ENCODE assay signal across 26 cellular contexts in the genomic region with DNA sequence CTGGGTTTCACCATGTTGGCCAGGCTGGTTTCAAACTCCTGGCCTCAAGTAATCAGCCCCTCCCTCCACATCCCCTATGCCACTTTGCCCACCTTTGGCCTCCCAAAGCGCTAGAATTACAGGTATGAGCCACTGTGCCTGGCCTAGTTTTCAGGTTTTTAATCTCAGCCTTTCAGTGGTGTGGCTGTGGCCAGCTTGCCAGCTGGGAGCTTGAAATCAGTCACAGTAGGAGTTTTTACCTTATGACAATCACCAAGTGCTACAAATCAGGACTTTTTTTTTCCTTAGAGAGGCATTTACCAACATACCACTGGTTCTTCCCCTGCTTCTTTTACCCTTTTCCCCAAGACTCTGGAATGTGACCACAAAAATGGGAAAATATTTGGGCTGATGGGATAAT. TPM values are rescaled to one million over a fixed set of nuclear protein-coding genes. Genes with fewer than 3 reads are reported as not detected.
"Had no signal": no experiment of that assay in that cellular context is flagged by ENCODE, and none has a peak within 500 bp of the region (broad histone marks: within the 10 kb centered on the region; RNA-seq: fewer than 3 reads in every experiment).

No MANE protein-coding gene starts in this region.

- FAIRE-seq: endothelial cell of umbilical vein, keratinocyte had no signal

- ATAC-seq: left lobe of liver; mucosa of descending colon; naive thymus-derived CD4-positive, alpha-beta T cell; sciatic nerve; stimulated activated effector memory CD8-positive, alpha-beta T cell treated with anti-CD3 and anti-CD28 coated beads, Interleukin-12 subunit alpha, Interleukin-12 subunit beta, amount 100 ng/mL, for 72 hours had no signal

- H3K4me3 ChIP-seq: coronary artery, esophagus squamous epithelium, mucosa of descending colon, neural progenitor cell, prostate gland, right atrium auricular region, stomach, thyroid gland had no signal

- H3K27me3 ChIP-seq: esophagus squamous epithelium, right atrium auricular region, stomach, thyroid gland had no signal

- H3K4me1 Mint-ChIP-seq: naive thymus-derived CD4-positive, alpha-beta T cell; nephron; neural progenitor cell; stimulated activated effector memory CD8-positive, alpha-beta T cell treated with anti-CD3 and anti-CD28 coated beads, Interleukin-12 subunit alpha, Interleukin-12 subunit beta, amount 100 ng/mL, for 72 hours had no signal

- DNase-seq: dermis blood vessel endothelial cell; effector memory CD4-positive, alpha-beta T cell; erythroblast; esophagus squamous epithelium; foreskin melanocyte; mesenchymal stem cell; mucosa of descending colon; naive thymus-derived CD4-positive, alpha-beta T cell; nucleus accumbens; stimulated activated CD4-positive, alpha-beta T cell treated with anti-CD3 and anti-CD28 coated beads, Interleukin-2, amount 100 ng/mL, for 24 hours; stimulated activated CD4-positive, alpha-beta T cell treated with anti-CD3 and anti-CD28 coated beads, Interleukin-4, amount 100 ng/mL, for 24 hours; stimulated activated naive CD4-positive, alpha-beta T cell treated with Interleukin-2 at 50 U/mL for 16 hours; stomach; thyroid gland had no signal

- H3K36me3 Mint-ChIP-seq: mesothelial cell of epicardium; naive thymus-derived CD4-positive, alpha-beta T cell; neural progenitor cell; stimulated activated effector memory CD8-positive, alpha-beta T cell treated with anti-CD3 and anti-CD28 coated beads, Interleukin-12 subunit alpha, Interleukin-12 subunit beta, amount 100 ng/mL, for 72 hours had no signal

- H3K4me1 ChIP-seq: esophagus squamous epithelium, neural progenitor cell, prostate gland had no signal

- H3K9me3 Mint-ChIP-seq: mesothelial cell of epicardium; naive thymus-derived CD4-positive, alpha-beta T cell; nephron; neural progenitor cell; stimulated activated effector memory CD8-positive, alpha-beta T cell treated with anti-CD3 and anti-CD28 coated beads, Interleukin-12 subunit alpha, Interleukin-12 subunit beta, amount 100 ng/mL, for 72 hours had no signal

- H3K9me3 ChIP-seq: esophagus squamous epithelium, mucosa of descending colon, prostate gland, right atrium auricular region, stomach, thyroid gland had no signal

- H3K4me3 Mint-ChIP-seq: mesothelial cell of epicardium; naive thymus-derived CD4-positive, alpha-beta T cell; nephron; neural progenitor cell; stimulated activated effector memory CD8-positive, alpha-beta T cell treated with anti-CD3 and anti-CD28 coated beads, Interleukin-12 subunit alpha, Interleukin-12 subunit beta, amount 100 ng/mL, for 72 hours had no signal

- H3K36me3 ChIP-seq: esophagus squamous epithelium, neural progenitor cell, prostate gland, right atrium auricular region, stomach, thyroid gland had no signal

- H3K27ac ChIP-seq: coronary artery, esophagus squamous epithelium, neural progenitor cell, right atrium auricular region, stomach had no signal

- H3K27ac Mint-ChIP-seq: mesothelial cell of epicardium; naive thymus-derived CD4-positive, alpha-beta T cell; nephron; neural progenitor cell; stimulated activated effector memory CD8-positive, alpha-beta T cell treated with anti-CD3 and anti-CD28 coated beads, Interleukin-12 subunit alpha, Interleukin-12 subunit beta, amount 100 ng/mL, for 72 hours had no signal

RNA-seq across cellular contexts. Expression of a gene that starts 6.3 kb away (rescaled TPM):
- total RNA-seq: dermis blood vessel endothelial cell, endothelial cell of umbilical vein, lung microvascular endothelial cell had no signal
- polyA plus RNA-seq: endothelial cell of umbilical vein; naive thymus-derived CD4-positive, alpha-beta T cell had no signal
